Comparison of ENCODE assay signal across 8 cellular contexts in the genomic region with DNA sequence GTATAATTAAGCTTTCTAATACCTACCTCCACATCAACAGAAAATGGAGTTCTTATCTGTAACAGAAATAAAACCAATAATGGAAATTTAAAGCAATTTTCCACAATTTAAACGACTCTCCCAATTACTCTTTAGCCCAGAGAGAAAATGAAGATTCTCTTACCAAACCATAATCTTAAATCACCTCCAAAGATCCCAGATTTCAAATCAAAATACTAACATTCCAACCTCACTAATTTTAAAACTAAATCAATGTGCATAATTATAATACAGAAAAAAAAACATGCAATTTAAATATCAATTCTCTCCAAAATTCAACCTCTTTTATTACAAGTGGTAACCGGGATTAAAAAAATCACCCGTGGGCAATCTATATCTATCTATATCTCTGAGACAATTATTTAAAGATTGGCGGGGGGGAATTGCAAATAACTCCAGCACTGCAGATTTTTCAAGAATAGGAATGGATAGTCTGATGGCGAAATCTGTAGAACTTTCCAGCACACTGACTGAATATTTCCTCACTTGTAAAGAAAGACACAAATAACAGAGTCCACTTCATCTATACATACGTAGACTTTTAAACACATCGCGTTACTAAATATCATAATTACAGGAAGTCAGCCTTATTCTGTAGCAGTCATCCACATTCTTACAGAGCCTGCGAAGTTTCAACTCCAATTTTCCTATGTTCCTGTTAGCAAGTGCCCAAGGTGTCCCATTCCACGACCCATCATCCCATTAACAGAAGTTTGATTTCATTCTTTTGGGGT. TPM values are rescaled to one million over a fixed set of nuclear protein-coding genes. Genes with fewer than 3 reads are reported as not detected.
DNase-seq lines count a peak whose midpoint lies in the region; ATAC-seq, FAIRE-seq and TF ChIP-seq lines count a peak whose summit lies in the region.

No MANE protein-coding gene starts in this region.

- no peaks in the 10 kb centered on the region for H3K9me3 Mint-ChIP-seq in central memory CD8-positive, alpha-beta T cell

- H3K79me2 ChIP-seq in DOHH2 (ENCODE audit: control insufficient read depth, low read length) = peaks cover 62% of the 10 kb centered on the region

- H3K4me3 ChIP-seq in DOHH2 (ENCODE audit: low read length) (peak overlapping the region; percentile 86), mesodermal cell (ENCODE audit: extremely low read depth, insufficient read depth, low read length, poor library complexity, severe bottlenecking) (peak overlapping the region; percentile 85)

- no peaks in the 10 kb centered on the region for H3F3A ChIP-seq in DOHH2 (ENCODE audit: control insufficient read depth, insufficient read depth)

- in situ Hi-C loops in KBM-7 (cut with MboI; ENCODE audit: low pct_unique_long_range_greater_than_20kb, low sequenced_read_pairs) = no loop called here

- H3K4me1 Mint-ChIP-seq in central memory CD8-positive, alpha-beta T cell = peaks cover 30% of the 10 kb centered on the region

- DNase-seq in MV-4-11 (lab: John Stamatoyannopoulos, UW) (peak; percentile 12), SK-N-DZ (ENCODE audit: low spot score) (no peak), KBM-7 (no peak), GM12891 (ENCODE audit: insufficient read length, low spot score) (no peak)
- DNase-seq in central memory CD8-positive, alpha-beta T cell (ENCODE audit: low spot score in 2 of 2) = no peak

- no peaks in the 10 kb centered on the region for H3K9me2 ChIP-seq in DOHH2 (replicated peaks; ENCODE audit: control insufficient read depth, low read length)

- peak overlapping the region; percentile 87 for H3K27ac Mint-ChIP-seq in central memory CD8-positive, alpha-beta T cell (ENCODE audit: low read depth)

- no peaks in the 10 kb centered on the region; the same call in 1 of the 2 replicates for H3K9me3 ChIP-seq in DOHH2 (ENCODE audit: control insufficient read depth, insufficient read depth, low read length)
- no peaks in the 10 kb centered on the region for H3K9me3 ChIP-seq in mesodermal cell (ENCODE audit: control insufficient read depth, low read length)

- H3K4me1 ChIP-seq in DOHH2 (ENCODE audit: control insufficient read depth, low read length) (peaks cover 25% of the 10 kb centered on the region), mesodermal cell (ENCODE audit: control insufficient read depth, insufficient read depth, low read length, poor library complexity, severe bottlenecking) (no peaks in the 10 kb centered on the region)

- peak overlapping the region; percentile 84 for H3K27ac ChIP-seq in DOHH2 (ENCODE audit: low read depth, low read length)
- peak overlapping the region; percentile 97 for H3K27ac ChIP-seq in mesodermal cell (ENCODE audit: low read depth, low read length, severe bottlenecking)

- peak overlapping the region; percentile 90 for H3K4me3 Mint-ChIP-seq in central memory CD8-positive, alpha-beta T cell

- no peaks in the 10 kb centered on the region for H3K27me3 Mint-ChIP-seq in central memory CD8-positive, alpha-beta T cell

- H3K4me2 ChIP-seq in DOHH2 (ENCODE audit: low read length) = peak overlapping the region; percentile 67

- no peak for TF ChIP-seq POLR2A in GM18505 (IDR thresholded peaks at IDR 0.05; ENCODE audit: borderline replicate concordance, extremely low read depth, insufficient read depth, insufficient read length)
- no peak; the same call in 1 of the 2 replicates for TF ChIP-seq POLR2A in GM12891 (IDR thresholded peaks at IDR 0.05; ENCODE audit: low read depth, low read length)

- ATAC-seq in central memory CD8-positive, alpha-beta T cell (replicated peaks; ENCODE audit: extremely low read depth, poor library complexity, severe bottlenecking) = no peak
- no peak for ATAC-seq in GM18505 (IDR thresholded peaks at IDR 0.05; ENCODE audit: unreplicated experiment)

- no peaks in the 10 kb centered on the region for H3K27me3 ChIP-seq in DOHH2 (ENCODE audit: control insufficient read depth, low read length)

- 0% methylated on average over 5 to 6 of the region's 10 CpGs for WGBS in mesodermal cell (ENCODE audit: insufficient coverage in 2 of 2), 2 experiments

- H3K36me3 ChIP-seq in DOHH2 (ENCODE audit: control insufficient read depth, low read length) (peaks cover 35% of the 10 kb centered on the region), mesodermal cell (ENCODE audit: control insufficient read depth, insufficient read depth, low read length) (peaks cover 13% of the 10 kb centered on the region)

- no peak for TF ChIP-seq CTCF in DOHH2 (IDR thresholded peaks at IDR 0.05; ENCODE audit: low read depth, low read length, poor library complexity, severe bottlenecking)

- peaks cover 18% of the 10 kb centered on the region for H3K36me3 Mint-ChIP-seq in central memory CD8-positive, alpha-beta T cell (ENCODE audit: insufficient read depth)

- H4K20me1 ChIP-seq in DOHH2 (ENCODE audit: control insufficient read depth, insufficient read depth, low read depth, low read length) = no peaks in the 10 kb centered on the region

- no peak for FAIRE-seq in GM12891 (lab: Jason Lieb, UNC)

TF ChIP-seq in GM12891, 5 proteins besides CTCF, POLR2A, EP300 and RAD21:
- TF ChIP-seq TAF1 (IDR thresholded peaks at IDR 0.05; ENCODE audit: low read depth, low read length) (no peak), SPI1 (IDR thresholded peaks at IDR 0.05; ENCODE audit: low read depth, low read length) (no peak), POU2F2 (IDR thresholded peaks at IDR 0.05; ENCODE audit: low read depth, low read length) (no peak), POLR2AphosphoS5 (IDR thresholded peaks at IDR 0.05; ENCODE audit: low read depth, low read length) (no peak; the same call in 1 of the 2 replicates), PAX5 (IDR thresholded peaks at IDR 0.05; ENCODE audit: insufficient read depth, low read length, severe bottlenecking) (no peak)

RNA-seq across cellular contexts. Expression of a gene that starts 1.3 kb away (rescaled TPM):
- polyA plus RNA-seq in mesodermal cell (2013, experiment 1 of 2) = 34.7 TPM
- 32.3 TPM for polyA plus RNA-seq in mesodermal cell (2013, experiment 2 of 2)
- 18.3 and 19.0 TPM in 2 replicates for polyA plus RNA-seq in SK-N-DZ (2014; cell fraction: cytosol; rRNA removed)
- polyA plus RNA-seq in SK-N-DZ (2014; cell fraction: nucleus; rRNA removed) = 40.7 and 53.7 TPM in 2 replicates
- polyA plus RNA-seq in GM12891 (2012; ENCODE audit: low read depth, missing spikeins) = 20.7 TPM

RNA-seq across cellular contexts. Expression of a gene that starts 35.5 kb away (rescaled TPM):
- 0.07 TPM for polyA plus RNA-seq in mesodermal cell (2013, experiment 1 of 2)
- polyA plus RNA-seq in mesodermal cell (2013, experiment 2 of 2) = not detected
- 0.22 TPM in 1 of 2 replicates, not detected in the other for polyA plus RNA-seq in SK-N-DZ (2014; cell fraction: cytosol; rRNA removed)
- polyA plus RNA-seq in SK-N-DZ (2014; cell fraction: nucleus; rRNA removed) = not detected in 2 replicates
- not detected for polyA plus RNA-seq in GM12891 (2012; ENCODE audit: low read depth, missing spikeins)
